27 cellular contexts compared by ENCODE assay signal in genomic region chr20:47622118-47622665, GRCh38.
DNase-seq lines count a peak whose midpoint lies in the region; ATAC-seq, FAIRE-seq and TF ChIP-seq lines count a peak whose summit lies in the region.
"Had no signal": no experiment of that assay in that cellular context is flagged by ENCODE, and none has a peak within 500 bp of the region (broad histone marks: within the 10 kb centered on the region; RNA-seq: fewer than 3 reads in every experiment).

No MANE protein-coding gene starts in this region.

- H3K27me3 ChIP-seq in HepG2 (ENCODE audit: control insufficient read depth in 1 of 2, insufficient read depth in 2 of 2, low read length in 2 of 2) (no peaks in the 10 kb centered on the region), right lobe of liver (no peaks in the 10 kb centered on the region)
- H3K27me3 ChIP-seq: heart right ventricle, uterus had no signal

- H3K9ac ChIP-seq in HepG2 (ENCODE audit: insufficient read depth, low read depth, low read length): no peak overlapping the region
- H3K9ac ChIP-seq: KMS-11 had no signal

- H3K4me3 ChIP-seq in HepG2 (replicated peaks in 1 of 3; ENCODE audit: insufficient read depth in 1 of 3, low read depth in 2 of 3, low read length in 3 of 3): no peak overlapping the region
- no peak overlapping the region for H3K4me3 ChIP-seq in right lobe of liver
- H3K4me3 ChIP-seq: heart right ventricle, uterus had no signal

- no peak for FAIRE-seq in HepG2 (lab: Jason Lieb, UNC)
- FAIRE-seq: astrocyte, G401.6, GM18507 had no signal

- H3K4me2 ChIP-seq in HepG2 (ENCODE audit: low read depth, low read length): no peak overlapping the region
- H3K4me2 ChIP-seq: KMS-11 had no signal

- TF ChIP-seq POLR2A in HepG2 (IDR thresholded peaks at IDR 0.05; ENCODE audit: insufficient read depth in 1 of 2, low read depth in 2 of 2, low read length in 2 of 2) (no peak), right lobe of liver (IDR thresholded peaks at IDR 0.05) (no peak)

- WGBS in HepG2 (ENCODE audit: low lambda C conversion rate): 96% methylated on average over 9 of the region's 9 CpGs
- 88% methylated on average over 9 of the region's 9 CpGs for WGBS in right lobe of liver (ENCODE audit: insufficient coverage, low coverage, low lambda C conversion rate, missing lambda C conversion rate)

- H3K4me3 Mint-ChIP-seq in T-helper 2 cell treated with Interferon-gamma antibody and Interleukin-4, amounts not matched to agents 5 μg/mL and 100 μg/mL, for 36 hours: no peak overlapping the region
- H3K4me3 Mint-ChIP-seq in type B pancreatic cell: no peak overlapping the region
- H3K4me3 Mint-ChIP-seq: mesothelial cell of epicardium, nephron had no signal

- TF ChIP-seq RAD21 in HepG2 (CRISPR knock-in tag; IDR thresholded peaks at IDR 0.05): no peak

- H3K36me3 ChIP-seq in HepG2 (replicated peaks in 1 of 2; ENCODE audit: control insufficient read depth in 1 of 2, insufficient read depth in 2 of 2, low read length in 2 of 2) (peaks cover 13 to 51% of the 10 kb centered on the region in 2 experiments), right lobe of liver (peaks cover 0 to 14% (median 2%) of the 10 kb centered on the region in 4 donors)
- H3K36me3 ChIP-seq: uterus had no signal

- no TSS peak for BruUV-seq in HepG2 (replicated peaks; lab: Mats Ljungman, UMichigan)

- no peak for DNase-seq in HepG2 (ENCODE audit: low spot score)
- no peak for DNase-seq in right lobe of liver
- no peak for DNase-seq in T-helper 2 cell treated with Interferon-gamma antibody and Interleukin-4, amounts not matched to agents 5 μg/mL and 100 μg/mL, for 36 hours (ENCODE audit: low spot score)
- peak; percentile 42 for DNase-seq in dermis blood vessel endothelial cell
- no peak for DNase-seq in type B pancreatic cell (ENCODE audit: extremely low spot score, unreplicated experiment)
- no peak for DNase-seq in NCI-H146 (lab: John Stamatoyannopoulos, UW)
- DNase-seq: activated CD4-positive, alpha-beta T cell treated with anti-CD3 and anti-CD28 coated beads for 1 hour; activated CD8-positive, alpha-beta memory T cell treated with anti-CD3 and anti-CD28 coated beads, Interleukin-2, amount 50 U/mL, for 4 hours; activated naive CD4-positive, alpha-beta T cell treated with anti-CD3 and anti-CD28 coated beads, Interleukin-2, amount 50 U/mL, for 16 hours; CD4-positive, CD25-positive, alpha-beta regulatory T cell; central memory CD4-positive, alpha-beta T cell; H7; heart right ventricle; NCI-H187; NCI-H69; posterior cingulate gyrus; SW 1271; uterus had no signal

- no peaks in the 10 kb centered on the region for H3K4me1 ChIP-seq in HepG2 (ENCODE audit: insufficient read depth, low read length)
- H3K4me1 ChIP-seq in right lobe of liver: no peaks in the 10 kb centered on the region
- H3K4me1 ChIP-seq: uterus had no signal

- intact Hi-C loops in HepG2 (cut with micrococcal nuclease; ENCODE audit: unreplicated experiment): loop anchor here (5.0 kb wide), 3 partner anchors 45 to 240 kb away; no protein-coding TSS in a partner anchor
- intact Hi-C loops in right lobe of liver (cut with DNase I): loop anchor here (10.0 kb wide), 2 partner anchors 237 to 447 kb away; no protein-coding TSS in a partner anchor

- H3K9me3 Mint-ChIP-seq in T-helper 2 cell treated with Interferon-gamma antibody and Interleukin-4, amounts not matched to agents 5 μg/mL and 100 μg/mL, for 36 hours: no peaks in the 10 kb centered on the region
- no peaks in the 10 kb centered on the region for H3K9me3 Mint-ChIP-seq in type B pancreatic cell
- H3K9me3 Mint-ChIP-seq: CD4-positive, CD25-positive, alpha-beta regulatory T cell; mesothelial cell of epicardium; nephron had no signal

- CTCF ChIA-PET in HepG2 (lab: Yijun Ruan, JAX; ENCODE audit: low intra/inter-chr PET ratio, low total read pairs): interaction anchor here (1.0 to 1.6 kb wide), 2 partner anchors 417 to 424 kb away, joined by 3 to 4 read pairs; no protein-coding TSS in a partner anchor

- H3K27me3 Mint-ChIP-seq in T-helper 2 cell treated with Interferon-gamma antibody and Interleukin-4, amounts not matched to agents 5 μg/mL and 100 μg/mL, for 36 hours (ENCODE audit: low read depth): no peaks in the 10 kb centered on the region
- H3K27me3 Mint-ChIP-seq in type B pancreatic cell: no peaks in the 10 kb centered on the region
- H3K27me3 Mint-ChIP-seq: CD4-positive, CD25-positive, alpha-beta regulatory T cell had no signal

- no peak overlapping the region for H3K27ac ChIP-seq in HepG2 (ENCODE audit: extremely low read length, insufficient read depth, low read length)
- no peak overlapping the region for H3K27ac ChIP-seq in right lobe of liver
- H3K27ac ChIP-seq: KMS-11, uterus had no signal

- POLR2A ChIA-PET in HepG2 (lab: Yijun Ruan, JAX): no interaction called here

- H3K4me1 Mint-ChIP-seq in T-helper 2 cell treated with Interferon-gamma antibody and Interleukin-4, amounts not matched to agents 5 μg/mL and 100 μg/mL, for 36 hours (ENCODE audit: low read depth): peaks cover 30% of the 10 kb centered on the region
- peaks cover 5% of the 10 kb centered on the region for H3K4me1 Mint-ChIP-seq in type B pancreatic cell (ENCODE audit: unreplicated experiment)
- H3K4me1 Mint-ChIP-seq: nephron had no signal

- ATAC-seq in HepG2 (no peak), right lobe of liver (no peak), GM21423 (IDR thresholded peaks at IDR 0.05; ENCODE audit: unreplicated experiment) (no peak), HG02981 (IDR thresholded peaks at IDR 0.05; ENCODE audit: unreplicated experiment) (no peak)
- ATAC-seq: heart right ventricle, left lobe of liver had no signal

- H3K9me3 ChIP-seq in HepG2 (ENCODE audit: low read length) (no peaks in the 10 kb centered on the region), right lobe of liver (no peaks in the 10 kb centered on the region)
- H3K9me3 ChIP-seq: heart right ventricle, uterus had no signal

- peaks cover 15% of the 10 kb centered on the region for H3K79me2 ChIP-seq in HepG2 (ENCODE audit: insufficient read depth, low read length)

- no peak for TF ChIP-seq CTCF in HepG2 (CRISPR knock-in tag; IDR thresholded peaks at IDR 0.05)
- TF ChIP-seq CTCF in right lobe of liver (IDR thresholded peaks at IDR 0.05): no peak
- no peak for TF ChIP-seq CTCF in type B pancreatic cell (conservative IDR thresholded peaks at IDR 0.05)

- in situ Hi-C loops in HepG2 (cut with HindIII; ENCODE audit: extremely low pct_ligation_motif_present, low pct_unique_long_range_greater_than_20kb): loop anchor here (5.0 to 10.0 kb wide), 2 partner anchors 105 to 427 kb away; no protein-coding TSS in a partner anchor

- no peak overlapping the region for H2AFZ ChIP-seq in HepG2 (ENCODE audit: low read length)

- H3K27ac Mint-ChIP-seq in T-helper 2 cell treated with Interferon-gamma antibody and Interleukin-4, amounts not matched to agents 5 μg/mL and 100 μg/mL, for 36 hours: peak overlapping the region; percentile 33
- H3K27ac Mint-ChIP-seq in type B pancreatic cell: peak overlapping the region; percentile 65
- H3K27ac Mint-ChIP-seq: mesothelial cell of epicardium, nephron had no signal

- H4K20me1 ChIP-seq in HepG2 (ENCODE audit: insufficient read depth, low read length): peaks cover 11% of the 10 kb centered on the region; the same call in 1 of the 2 replicates

- TF ChIP-seq EP300 in HepG2 (IDR thresholded peaks at IDR 0.05; ENCODE audit: low read depth in 2 of 2, low read length in 2 of 2) (no peak), HepG2 (CRISPR knock-in tag; IDR thresholded peaks at IDR 0.05; ENCODE audit: borderline replicate concordance) (no peak)

- peaks cover 39% of the 10 kb centered on the region for H3K36me3 Mint-ChIP-seq in T-helper 2 cell treated with Interferon-gamma antibody and Interleukin-4, amounts not matched to agents 5 μg/mL and 100 μg/mL, for 36 hours (ENCODE audit: low read depth)
- peaks cover 15% of the 10 kb centered on the region for H3K36me3 Mint-ChIP-seq in type B pancreatic cell

TF ChIP-seq in HepG2, 621 proteins besides CTCF, POLR2A, EP300 and RAD21:
- TF ChIP-seq RBM22 (optimal IDR thresholded peaks at IDR 0.05; ENCODE audit: low read length): peak; percentile 21
- no peak for TF ChIP-seq NR3C1 (CRISPR knock-in tag; IDR thresholded peaks at IDR 0.05)
TF ChIP-seq in HepG2: peak in this region for 1.
